In genomic region chr10:52261362-52261761, GRCh38 we compare ENCODE assay signal across 24 cellular contexts. TPM values are rescaled to one million over a fixed set of nuclear protein-coding genes. Genes with fewer than 3 reads are reported as not detected.
DNase-seq lines count a peak whose midpoint lies in the region; ATAC-seq and TF ChIP-seq lines count a peak whose summit lies in the region.
"Had no signal": no experiment of that assay in that cellular context is flagged by ENCODE, and none has a peak within 500 bp of the region (broad histone marks: within the 10 kb centered on the region; RNA-seq: fewer than 3 reads in every experiment).

No MANE protein-coding gene starts in this region.

- H3K27ac ChIP-seq in 22Rv1 (peak overlapping the region; percentile 19), foreskin keratinocyte (no peak overlapping the region)
- no peak overlapping the region for H3K27ac ChIP-seq in CD4-positive, alpha-beta T cell (ENCODE audit: low read depth, low read length)
- H3K27ac ChIP-seq: KMS-11, PC-9, RWPE1, SK-N-MC had no signal

- ATAC-seq in activated T-helper 17 cell treated with anti-CD3 and anti-CD28 coated beads, Interleukin-2, amount 50 U/mL, for 72 hours (replicated peaks), result peak; percentile 35
- ATAC-seq in foreskin keratinocyte (peak; percentile 95), left colon (no peak)
- ATAC-seq in CD4-positive, alpha-beta T cell (ENCODE audit: poor library complexity), result no peak
- ATAC-seq: HCT116 had no signal

- H3K27me3 ChIP-seq in foreskin keratinocyte, result no peaks in the 10 kb centered on the region
- no peaks in the 10 kb centered on the region for H3K27me3 ChIP-seq in CD4-positive, alpha-beta T cell (ENCODE audit: control insufficient read depth, insufficient read depth, low read length)

- CTCF ChIA-PET in CD4-positive, alpha-beta T cell (lab: Charles Lee), result no interaction called here

- no peak overlapping the region for H3K27ac Mint-ChIP-seq in activated T-helper 17 cell treated with anti-CD3 and anti-CD28 coated beads, Interleukin-2, amount 50 U/mL, for 72 hours
- no peak overlapping the region for H3K27ac Mint-ChIP-seq in CD4-positive, alpha-beta T cell
- H3K27ac Mint-ChIP-seq: CD4-positive, CD25-positive, alpha-beta regulatory T cell had no signal

- no peak overlapping the region for H3K4me3 Mint-ChIP-seq in activated T-helper 17 cell treated with anti-CD3 and anti-CD28 coated beads, Interleukin-2, amount 50 U/mL, for 72 hours
- no peak overlapping the region for H3K4me3 Mint-ChIP-seq in CD4-positive, alpha-beta T cell
- H3K4me3 Mint-ChIP-seq: CD4-positive, CD25-positive, alpha-beta regulatory T cell had no signal

- H3K4me1 Mint-ChIP-seq in activated T-helper 17 cell treated with anti-CD3 and anti-CD28 coated beads, Interleukin-2, amount 50 U/mL, for 72 hours, result no peaks in the 10 kb centered on the region
- H3K4me1 Mint-ChIP-seq in CD4-positive, alpha-beta T cell (ENCODE audit: low read depth), result no peaks in the 10 kb centered on the region
- H3K4me1 Mint-ChIP-seq: CD4-positive, CD25-positive, alpha-beta regulatory T cell had no signal

- TF ChIP-seq CTCF in 22Rv1 (IDR thresholded peaks at IDR 0.05) (no peak), foreskin keratinocyte (conservative IDR thresholded peaks at IDR 0.05) (no peak)
- no peak for TF ChIP-seq CTCF in CD4-positive, alpha-beta T cell (IDR thresholded peaks at IDR 0.05)

- POLR2A ChIA-PET in CD4-positive, alpha-beta T cell (lab: Charles Lee), result no interaction called here

- H3K4me1 ChIP-seq in foreskin keratinocyte, result peaks cover 8% of the 10 kb centered on the region
- H3K4me1 ChIP-seq: Caco-2 had no signal

- intact Hi-C loops in left colon (cut with DNase I, micrococcal nuclease), result no loop called here
- intact Hi-C loops in CD4-positive, alpha-beta T cell (cut with DNase I, micrococcal nuclease), result no loop called here

- no peaks in the 10 kb centered on the region for H3K36me3 Mint-ChIP-seq in activated T-helper 17 cell treated with anti-CD3 and anti-CD28 coated beads, Interleukin-2, amount 50 U/mL, for 72 hours (ENCODE audit: low read depth)
- H3K36me3 Mint-ChIP-seq in CD4-positive, alpha-beta T cell (ENCODE audit: low read depth), result no peaks in the 10 kb centered on the region
- H3K36me3 Mint-ChIP-seq: CD4-positive, CD25-positive, alpha-beta regulatory T cell had no signal

- H3K9me3 ChIP-seq in CD4-positive, alpha-beta T cell (ENCODE audit: control insufficient read depth, low read length), result no peaks in the 10 kb centered on the region
- H3K9me3 ChIP-seq: Caco-2 had no signal

- DNase-seq in Daoy (ENCODE audit: low read depth) (peak; percentile 3), foreskin keratinocyte (peak; percentile 60 to 78), NCI-H146 treated with DMSO at 0.1 percent for 48 hours (lab: John Stamatoyannopoulos, UW; ENCODE audit: unreplicated experiment) (no peak), left colon (no peak)
- no peak for DNase-seq in CD4-positive, alpha-beta T cell
- DNase-seq: Caco-2; CD4-positive, CD25-positive, alpha-beta regulatory T cell; DMS 273 treated with DMSO at 0.1 percent for 48 hours; GDM1; IMR-90; NCI-H1105; NCI-H1694; NCI-H2081; NCI-H2171 treated with DMSO at 0.1 percent for 48 hours; NCI-H526; PC-9; SHP77 treated with DMSO at 0.1 percent for 48 hours; SW 1271 had no signal

- no peaks in the 10 kb centered on the region for H3K9me3 Mint-ChIP-seq in activated T-helper 17 cell treated with anti-CD3 and anti-CD28 coated beads, Interleukin-2, amount 50 U/mL, for 72 hours
- H3K9me3 Mint-ChIP-seq in CD4-positive, alpha-beta T cell, result no peaks in the 10 kb centered on the region

- no peaks in the 10 kb centered on the region for H3K27me3 Mint-ChIP-seq in activated T-helper 17 cell treated with anti-CD3 and anti-CD28 coated beads, Interleukin-2, amount 50 U/mL, for 72 hours
- H3K27me3 Mint-ChIP-seq in CD4-positive, alpha-beta T cell, result no peaks in the 10 kb centered on the region
- H3K27me3 Mint-ChIP-seq: CD4-positive, CD25-positive, alpha-beta regulatory T cell had no signal

RNA-seq across cellular contexts. Expression of gene DKK1, which starts 52.7 kb away (rescaled TPM):
- total RNA-seq in Daoy (2014; rRNA removed; shearing (Covaris generic)), result 39.8 and 44.7 TPM in 2 replicates
- not detected for total RNA-seq in activated T-helper 17 cell treated with anti-CD3 and anti-CD28 coated beads, Interleukin-2, amount 50 U/mL, for 72 hours
- 228 and 406 TPM in 2 replicates for total RNA-seq in foreskin keratinocyte
- polyA plus RNA-seq in foreskin keratinocyte, result 194 and 421 TPM in 2 replicates
- 1 to 10 TPM in 1 of 2 donors, not detected in 1; 3.2 TPM for total RNA-seq in left colon
- not detected for total RNA-seq in CD4-positive, alpha-beta T cell
- total RNA-seq: CD4-positive, CD25-positive, alpha-beta regulatory T cell had no signal
- polyA plus RNA-seq: CD4-positive, CD25-positive, alpha-beta regulatory T cell had no signal

Comparison
In these comparisons a context has a peak if more than half of its experiments do, and no peak if none do; other contexts are left out.
1. DNase-seq: peak in Daoy (single experiment) and foreskin keratinocyte (2 of 2); none in NCI-H146 treated with DMSO at 0.1 percent for 48 hours (single experiment), left colon (0 of 2) and CD4-positive, alpha-beta T cell (0 of 10).
2. ATAC-seq: peak in activated T-helper 17 cell treated with anti-CD3 and anti-CD28 coated beads, Interleukin-2, amount 50 U/mL, for 72 hours (single experiment) and foreskin keratinocyte (single experiment); none in left colon (single experiment) and CD4-positive, alpha-beta T cell (single experiment).